9 cellular contexts compared by ENCODE assay signal in genomic region chr14:104843442-104844305, GRCh38. TPM values are rescaled to one million over a fixed set of nuclear protein-coding genes. Genes with fewer than 3 reads are reported as not detected.
DNase-seq lines count a peak whose midpoint lies in the region; ATAC-seq and TF ChIP-seq lines count a peak whose summit lies in the region.
"Had no signal": no experiment of that assay in that cellular context is flagged by ENCODE, and none has a peak within 500 bp of the region (broad histone marks: within the 10 kb centered on the region; RNA-seq: fewer than 3 reads in every experiment).

No MANE protein-coding gene starts in this region.

- H3K27ac Mint-ChIP-seq in stimulated activated naive CD8-positive, alpha-beta T cell treated with anti-CD3 and anti-CD28 coated beads, Interleukin-15, amount 100 ng/mL, for 72 hours = no peak overlapping the region
- H3K27ac Mint-ChIP-seq in activated CD8-positive, alpha-beta memory T cell treated with anti-CD3 and anti-CD28 coated beads, Interleukin-2, amount 10 ng/mL, durations not matched to agents 7 days and 5 days = no peak overlapping the region

- H3K27ac ChIP-seq in coronary artery = no peak overlapping the region
- H3K27ac ChIP-seq: 22Rv1 had no signal

- H3K4me1 Mint-ChIP-seq in stimulated activated naive CD8-positive, alpha-beta T cell treated with anti-CD3 and anti-CD28 coated beads, Interleukin-15, amount 100 ng/mL, for 72 hours = peaks cover 16% of the 10 kb centered on the region
- no peaks in the 10 kb centered on the region for H3K4me1 Mint-ChIP-seq in activated CD8-positive, alpha-beta memory T cell treated with anti-CD3 and anti-CD28 coated beads, Interleukin-2, amount 10 ng/mL, durations not matched to agents 7 days and 5 days

- CTCF ChIA-PET in activated CD8-positive, alpha-beta memory T cell treated with anti-CD3 and anti-CD28 coated beads, Interleukin-2, amount 10 ng/mL, durations not matched to agents 7 days and 5 days (lab: Charles Lee) = interaction anchor here (0.6 kb wide), 1 partner anchor 749 kb away, joined by 3 read pairs; no protein-coding TSS in a partner anchor

- no peaks in the 10 kb centered on the region for H3K36me3 Mint-ChIP-seq in activated CD8-positive, alpha-beta memory T cell treated with anti-CD3 and anti-CD28 coated beads, Interleukin-2, amount 10 ng/mL, durations not matched to agents 7 days and 5 days

- no peak for TF ChIP-seq CTCF in coronary artery (IDR thresholded peaks at IDR 0.05)

- H3K4me3 Mint-ChIP-seq in stimulated activated naive CD8-positive, alpha-beta T cell treated with anti-CD3 and anti-CD28 coated beads, Interleukin-15, amount 100 ng/mL, for 72 hours = peak overlapping the region; percentile 54 to 80
- no peak overlapping the region for H3K4me3 Mint-ChIP-seq in activated CD8-positive, alpha-beta memory T cell treated with anti-CD3 and anti-CD28 coated beads, Interleukin-2, amount 10 ng/mL, durations not matched to agents 7 days and 5 days

- H3K27me3 Mint-ChIP-seq in stimulated activated naive CD8-positive, alpha-beta T cell treated with anti-CD3 and anti-CD28 coated beads, Interleukin-15, amount 100 ng/mL, for 72 hours = peaks cover 85% of the 10 kb centered on the region
- peaks cover 67% of the 10 kb centered on the region for H3K27me3 Mint-ChIP-seq in activated CD8-positive, alpha-beta memory T cell treated with anti-CD3 and anti-CD28 coated beads, Interleukin-2, amount 10 ng/mL, durations not matched to agents 7 days and 5 days

- DNase-seq in DMS 273 (lab: John Stamatoyannopoulos, UW; ENCODE audit: unreplicated experiment) = peak; percentile 62
- no peak for DNase-seq in DMS 273 treated with DMSO at 0.1 percent for 48 hours (lab: John Stamatoyannopoulos, UW)
- no peak for DNase-seq in coronary artery (ENCODE audit: low spot score)
- DNase-seq in left lobe of liver (ENCODE audit: low spot score) = no peak
- no peak for DNase-seq in stimulated activated naive CD8-positive, alpha-beta T cell treated with anti-CD3 and anti-CD28 coated beads, Interleukin-15, amount 100 ng/mL, for 72 hours
- DNase-seq in NCI-H2029 (lab: John Stamatoyannopoulos, UW) = no peak
- DNase-seq in activated CD8-positive, alpha-beta memory T cell treated with anti-CD3 and anti-CD28 coated beads, Interleukin-2, amount 10 ng/mL, durations not matched to agents 7 days and 5 days = no peak

- ATAC-seq in left lobe of liver (peak; percentile 80), GM19328 (IDR thresholded peaks at IDR 0.05; ENCODE audit: unreplicated experiment) (no peak)
- ATAC-seq in stimulated activated naive CD8-positive, alpha-beta T cell treated with anti-CD3 and anti-CD28 coated beads, Interleukin-15, amount 100 ng/mL, for 72 hours = no peak
- ATAC-seq in activated CD8-positive, alpha-beta memory T cell treated with anti-CD3 and anti-CD28 coated beads, Interleukin-2, amount 10 ng/mL, durations not matched to agents 7 days and 5 days = no peak

- H3K9me3 Mint-ChIP-seq in stimulated activated naive CD8-positive, alpha-beta T cell treated with anti-CD3 and anti-CD28 coated beads, Interleukin-15, amount 100 ng/mL, for 72 hours = no peaks in the 10 kb centered on the region
- H3K9me3 Mint-ChIP-seq in activated CD8-positive, alpha-beta memory T cell treated with anti-CD3 and anti-CD28 coated beads, Interleukin-2, amount 10 ng/mL, durations not matched to agents 7 days and 5 days (ENCODE audit: low read depth) = no peaks in the 10 kb centered on the region

- H3K4me3 ChIP-seq in coronary artery = peak overlapping the region; percentile 63

RNA-seq across cellular contexts. Expression of gene CEP170B, which starts 21.4 kb away (rescaled TPM):
- 22.9 TPM for total RNA-seq in left lobe of liver
- total RNA-seq in activated CD8-positive, alpha-beta memory T cell treated with anti-CD3 and anti-CD28 coated beads, Interleukin-2, amount 10 ng/mL, durations not matched to agents 7 days and 5 days = 1 to 10 TPM; 4.6 to 8.5 TPM

RNA-seq across cellular contexts. Expression of gene ZBTB42, which starts 42.8 kb away (rescaled TPM):
- 4.9 TPM for total RNA-seq in left lobe of liver
- 1 to 10 TPM; 4.9 to 5.5 TPM for total RNA-seq in activated CD8-positive, alpha-beta memory T cell treated with anti-CD3 and anti-CD28 coated beads, Interleukin-2, amount 10 ng/mL, durations not matched to agents 7 days and 5 days

RNA-seq across cellular contexts. Expression of gene AKT1, which starts 48.1 kb away (rescaled TPM):
- 90.1 TPM for total RNA-seq in left lobe of liver
- total RNA-seq in activated CD8-positive, alpha-beta memory T cell treated with anti-CD3 and anti-CD28 coated beads, Interleukin-2, amount 10 ng/mL, durations not matched to agents 7 days and 5 days = 100 to 1,000 TPM; 178 to 202 TPM
